ENCODE assay signal across 1 cellular context in the genomic region with DNA sequence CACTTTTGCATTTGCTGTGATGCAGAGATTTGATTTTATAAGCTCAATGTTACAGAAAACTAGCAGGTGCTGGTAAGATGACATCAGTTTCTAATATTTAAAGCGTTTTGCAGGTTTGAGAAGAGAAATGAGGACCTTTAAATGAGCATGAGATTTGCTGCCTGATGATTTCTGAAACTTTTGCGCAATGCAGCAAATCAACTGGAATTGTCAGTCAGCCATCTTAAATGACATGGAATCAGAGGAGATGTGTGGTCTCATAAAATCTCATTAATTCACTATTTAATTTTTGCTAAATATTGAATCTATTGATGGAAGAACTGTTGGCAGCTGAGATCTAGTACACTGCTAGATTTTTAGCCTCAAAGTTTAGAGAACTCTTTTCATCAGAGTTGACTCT.
TF ChIP-seq lines count a peak whose summit lies in the region.

No MANE protein-coding gene starts in this region.

TF ChIP-seq in HEK293, 187 proteins besides CTCF, POLR2A, EP300 and RAD21:
- TF ChIP-seq ZNF121 (tag by site-specific recombination; IDR thresholded peaks at IDR 0.05), result no peak
- peak; percentile 78 for TF ChIP-seq ZNF10 (tag by site-specific recombination; IDR thresholded peaks at IDR 0.05)
